1 cellular context compared by ENCODE assay signal in the genomic region with DNA sequence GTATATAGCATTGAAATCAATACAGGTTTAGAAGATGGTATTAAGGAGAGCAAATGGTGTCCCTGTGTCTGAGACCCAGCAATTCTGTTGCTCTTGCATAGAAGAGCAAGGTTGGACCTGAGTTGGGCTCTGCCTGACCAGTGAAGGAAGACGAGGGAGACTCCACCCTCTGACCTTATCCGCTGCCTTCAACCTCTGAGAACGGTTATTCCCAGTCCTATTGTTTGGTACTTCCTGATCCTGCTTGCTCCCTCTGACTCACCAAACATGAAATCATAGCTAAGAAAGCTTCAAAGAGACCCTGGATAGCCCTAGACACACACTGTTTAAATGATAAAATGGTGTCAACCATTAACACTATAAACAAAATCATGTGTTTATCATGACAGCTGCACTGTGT.
TF ChIP-seq lines count a peak whose summit lies in the region.

No MANE protein-coding gene starts in this region.

TF ChIP-seq in K562, 482 proteins besides CTCF, POLR2A, EP300 and RAD21 (continued from another document):
- TF ChIP-seq, protein P1, sequence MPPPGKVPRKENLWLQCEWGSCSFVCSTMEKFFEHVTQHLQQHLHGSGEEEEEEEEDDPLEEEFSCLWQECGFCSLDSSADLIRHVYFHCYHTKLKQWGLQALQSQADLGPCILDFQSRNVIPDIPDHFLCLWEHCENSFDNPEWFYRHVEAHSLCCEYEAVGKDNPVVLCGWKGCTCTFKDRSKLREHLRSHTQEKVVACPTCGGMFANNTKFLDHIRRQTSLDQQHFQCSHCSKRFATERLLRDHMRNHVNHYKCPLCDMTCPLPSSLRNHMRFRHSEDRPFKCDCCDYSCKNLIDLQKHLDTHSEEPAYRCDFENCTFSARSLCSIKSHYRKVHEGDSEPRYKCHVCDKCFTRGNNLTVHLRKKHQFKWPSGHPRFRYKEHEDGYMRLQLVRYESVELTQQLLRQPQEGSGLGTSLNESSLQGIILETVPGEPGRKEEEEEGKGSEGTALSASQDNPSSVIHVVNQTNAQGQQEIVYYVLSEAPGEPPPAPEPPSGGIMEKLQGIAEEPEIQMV (tag; conservative IDR thresholded peaks at IDR 0.05; ENCODE audit: low read depth), result no peak
TF ChIP-seq in K562: peak in this region for 0.
